Comparison of ENCODE assay signal across 11 cellular contexts in the genomic region with DNA sequence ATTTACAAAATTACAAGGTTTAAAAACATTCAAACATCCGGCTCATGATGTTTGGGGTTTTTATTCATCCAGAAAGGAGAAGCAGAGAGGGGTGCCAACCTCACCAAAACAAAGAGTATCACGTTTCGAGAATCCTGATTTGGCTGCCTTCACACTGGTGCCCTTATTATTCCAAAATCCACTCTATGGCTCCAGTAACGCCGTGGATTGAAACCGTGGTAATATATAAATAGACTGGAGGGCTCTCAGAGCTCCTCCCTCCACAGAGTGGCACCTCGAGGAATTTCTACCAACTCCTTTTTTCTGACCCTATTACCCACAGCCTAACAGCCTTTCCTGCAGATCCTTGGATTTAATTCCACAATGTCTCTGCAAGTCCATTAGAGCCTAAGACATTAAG.
DNase-seq lines count a peak whose midpoint lies in the region; ATAC-seq and TF ChIP-seq lines count a peak whose summit lies in the region.
"Had no signal": no experiment of that assay in that cellular context is flagged by ENCODE, and none has a peak within 500 bp of the region (broad histone marks: within the 10 kb centered on the region; RNA-seq: fewer than 3 reads in every experiment).

No MANE protein-coding gene starts in this region.

- H3K27me3 ChIP-seq in right cardiac atrium (ENCODE audit: control insufficient read depth, insufficient read depth), result no peaks in the 10 kb centered on the region
- no peaks in the 10 kb centered on the region for H3K27me3 ChIP-seq in upper lobe of right lung

- H3K4me3 ChIP-seq in right cardiac atrium (ENCODE audit: low read length) (peak overlapping the region; percentile 16), upper lobe of right lung (no peak overlapping the region)

- H3K27ac ChIP-seq in right cardiac atrium (ENCODE audit: low read length) (peak overlapping the region; percentile 70), upper lobe of right lung (peak overlapping the region; percentile 19)

- intact Hi-C loops in right cardiac atrium (cut with DNase I), result loop anchor here in 1 of 4 donors (10.0 kb wide), 2 partner anchors 233 to 383 kb away; a partner anchor contains a TSS
- intact Hi-C loops in upper lobe of right lung (cut with DNase I), result no loop called here
- intact Hi-C loops in left colon (cut with DNase I, micrococcal nuclease), result loop anchor here in 1 of 2 donors (10.0 kb wide), 1 partner anchor 513 kb away; no protein-coding TSS in a partner anchor

- peak in 2 of 3 experiments; percentile 15 to 44 for DNase-seq in NCI-H1417 (lab: John Stamatoyannopoulos, UW)
- no peak for DNase-seq in NCI-H1417 treated with DMSO at 0.1 percent for 48 hours (lab: John Stamatoyannopoulos, UW)
- peak; percentile 41 for DNase-seq in NCI-H82 treated with DMSO at 0.1 percent for 48 hours (lab: John Stamatoyannopoulos, UW; ENCODE audit: unreplicated experiment)
- no peak for DNase-seq in right cardiac atrium
- DNase-seq in upper lobe of right lung, result no peak
- DNase-seq in left colon, result no peak
- DNase-seq: activated CD4-positive, alpha-beta T cell treated with anti-CD3 and anti-CD28 coated beads, Interleukin-2, amount 50 U/mL, for 4 hours; effector CD8-positive, alpha-beta T cell; NCI-H226 had no signal

- H3K4me1 ChIP-seq in right cardiac atrium (ENCODE audit: control insufficient read depth, insufficient read depth, low read length) (no peaks in the 10 kb centered on the region), upper lobe of right lung (peaks cover 20% of the 10 kb centered on the region)

- 15% methylated on average over 7 of the region's 7 CpGs for WGBS in right cardiac atrium

- no peaks in the 10 kb centered on the region for H3K36me3 ChIP-seq in upper lobe of right lung

- ATAC-seq in right cardiac atrium (peak; percentile 34 to 53), upper lobe of right lung (peak; percentile 53), left colon (no peak), GM21515 (IDR thresholded peaks at IDR 0.05; ENCODE audit: unreplicated experiment) (no peak), GM21737 (IDR thresholded peaks at IDR 0.05; ENCODE audit: unreplicated experiment) (no peak)

- H3K9me3 ChIP-seq in right cardiac atrium (ENCODE audit: control insufficient read depth, low read length) (no peaks in the 10 kb centered on the region), upper lobe of right lung (no peaks in the 10 kb centered on the region)

- TF ChIP-seq CTCF in upper lobe of right lung (IDR thresholded peaks at IDR 0.05), result no peak

Comparison
In these comparisons a context has a peak if more than half of its experiments do, and no peak if none do; other contexts are left out.
1. DNase-seq: peak in NCI-H1417 (2 of 3) and NCI-H82 treated with DMSO at 0.1 percent for 48 hours (single experiment); none in NCI-H1417 treated with DMSO at 0.1 percent for 48 hours (single experiment), right cardiac atrium (0 of 3), upper lobe of right lung (single experiment) and left colon (0 of 2).
2. ATAC-seq: peak in right cardiac atrium (2 of 2) and upper lobe of right lung (single experiment); none in left colon (single experiment), GM21515 (single experiment) and GM21737 (single experiment).